Comparison of ENCODE assay signal across 22 cellular contexts in genomic region chr13:63699948-63700347, GRCh38.
"Had no signal": no experiment of that assay in that cellular context is flagged by ENCODE, and none has a peak within 500 bp of the region (broad histone marks: within the 10 kb centered on the region; RNA-seq: fewer than 3 reads in every experiment).

No MANE protein-coding gene starts in this region.

- H3K4me1 Mint-ChIP-seq: naive thymus-derived CD8-positive, alpha-beta T cell had no signal

- H3K4me3 ChIP-seq: cardiac muscle cell, mucosa of descending colon, pancreas, sigmoid colon, skin epidermis, tibial artery, upper lobe of left lung had no signal

- H3K9me3 ChIP-seq: pancreas, sigmoid colon, tibial artery, upper lobe of left lung had no signal

- H3K27ac ChIP-seq: cardiac muscle cell, foreskin keratinocyte, pancreas, sigmoid colon, skin epidermis, tibial artery, upper lobe of left lung had no signal

- DNase-seq: cerebellar nuclear complex; erythroblast; foreskin keratinocyte; head of caudate nucleus; hippocampal formation; kidney glomerular epithelial cell; mammary epithelial cell; mucosa of descending colon; naive thymus-derived CD8-positive, alpha-beta T cell; pancreas; sigmoid colon; stimulated activated CD4-positive, alpha-beta T cell treated with anti-CD3 and anti-CD28 coated beads, Interleukin-2, amount 100 ng/mL, for 24 hours; stimulated activated CD4-positive, alpha-beta T cell treated with anti-CD3 and anti-CD28 coated beads, Interleukin-4, amount 100 ng/mL, for 4 hours; stimulated activated naive CD4-positive, alpha-beta T cell treated with Interleukin-2 at 50 U/mL for 16 hours; upper lobe of left lung had no signal

- H3K27me3 Mint-ChIP-seq: dendritic cell treated with granulocyte-macrophage colony-stimulating factor and Interleukin-4, amounts not matched to agents 40 ng/mL and 50 ng/mL, for 4 days; naive thymus-derived CD8-positive, alpha-beta T cell had no signal

- ATAC-seq: foreskin keratinocyte; left lobe of liver; mucosa of descending colon; naive thymus-derived CD8-positive, alpha-beta T cell; pancreas had no signal

- H3K27ac Mint-ChIP-seq: dendritic cell treated with granulocyte-macrophage colony-stimulating factor and Interleukin-4, amounts not matched to agents 40 ng/mL and 50 ng/mL, for 4 days; naive thymus-derived CD8-positive, alpha-beta T cell had no signal

- H3K27me3 ChIP-seq: cardiac muscle cell, foreskin keratinocyte, pancreas, sigmoid colon, tibial artery, upper lobe of left lung had no signal

- H3K4me3 Mint-ChIP-seq: dendritic cell treated with granulocyte-macrophage colony-stimulating factor and Interleukin-4, amounts not matched to agents 40 ng/mL and 50 ng/mL, for 4 days; naive thymus-derived CD8-positive, alpha-beta T cell had no signal

- H3K36me3 ChIP-seq: cardiac muscle cell, pancreas, sigmoid colon, tibial artery, upper lobe of left lung had no signal

- FAIRE-seq: colon, endothelial cell of umbilical vein, pancreas had no signal

- H3K4me1 ChIP-seq: foreskin keratinocyte, pancreas, tibial artery, upper lobe of left lung had no signal
